In the genomic region with DNA sequence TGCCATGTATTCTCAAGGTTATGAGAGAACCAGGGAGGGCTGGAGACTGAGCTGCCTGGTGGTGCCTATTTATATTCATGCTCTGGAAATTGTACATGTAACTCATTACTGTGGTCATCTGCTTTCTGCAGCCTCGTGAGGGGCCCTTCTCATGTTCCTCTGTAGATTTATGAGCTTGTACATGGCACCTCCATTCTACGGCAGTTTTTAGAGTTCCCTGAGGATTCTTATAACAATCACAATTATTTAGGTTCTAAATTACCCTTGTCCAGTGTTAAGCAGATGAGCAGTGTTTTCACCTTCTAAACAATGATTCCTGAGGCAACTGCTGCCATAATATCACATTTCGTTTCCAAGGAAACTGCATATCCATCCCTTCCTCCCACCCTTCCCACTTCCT, we compare ENCODE assay signal across 16 cellular contexts.
A peak's percentile ranks its signal among the peaks of the same experiment; 100 is the strongest.
DNase-seq lines count a peak whose midpoint lies in the region; ATAC-seq and TF ChIP-seq lines count a peak whose summit lies in the region.
"Had no signal": no experiment of that assay in that cellular context is flagged by ENCODE, and none has a peak within 500 bp of the region (broad histone marks: within the 10 kb centered on the region; RNA-seq: fewer than 3 reads in every experiment).

No MANE protein-coding gene starts in this region.

- H3K4me1 ChIP-seq in HEK293 (ENCODE audit: control insufficient read depth, insufficient read depth, low read length), result peaks cover 2% of the 10 kb centered on the region; the same call in 1 of the 2 replicates
- H3K4me1 ChIP-seq in upper lobe of right lung, result no peaks in the 10 kb centered on the region

- no peak overlapping the region for H3K4me3 Mint-ChIP-seq in stimulated activated memory B cell treated with anti-CD40 and anti-IgM and Interleukin-4, amounts not matched to agents 10 μg/mL and 1 μg/mL and 100 μg/mL, for 72 hours
- H3K4me3 Mint-ChIP-seq: B cell; CD4-positive, alpha-beta T cell had no signal

- intact Hi-C loops in upper lobe of right lung (cut with DNase I), result no loop called here

- POLR2A ChIA-PET in HEK293 (lab: Yijun Ruan, JAX), result no interaction called here

- H3K9me3 Mint-ChIP-seq in stimulated activated memory B cell treated with anti-CD40 and anti-IgM and Interleukin-4, amounts not matched to agents 10 μg/mL and 1 μg/mL and 100 μg/mL, for 72 hours, result no peaks in the 10 kb centered on the region
- H3K9me3 Mint-ChIP-seq: CD4-positive, alpha-beta T cell had no signal

- no peak for TF ChIP-seq CTCF in HEK293 (tag by site-specific recombination; IDR thresholded peaks at IDR 0.05)
- TF ChIP-seq CTCF in upper lobe of right lung (IDR thresholded peaks at IDR 0.05), result no peak

- no peak overlapping the region for H3K4me3 ChIP-seq in HEK293 (ENCODE audit: low read depth, low read length)
- no peak overlapping the region for H3K4me3 ChIP-seq in upper lobe of right lung

- CTCF ChIA-PET in HEK293 (lab: Yijun Ruan, JAX), result interaction anchor here (0.6 kb wide), 1 partner anchor 1892 kb away, joined by 4 read pairs; no protein-coding TSS in a partner anchor

- peaks cover 15% of the 10 kb centered on the region for H3K27me3 Mint-ChIP-seq in stimulated activated memory B cell treated with anti-CD40 and anti-IgM and Interleukin-4, amounts not matched to agents 10 μg/mL and 1 μg/mL and 100 μg/mL, for 72 hours
- H3K27me3 Mint-ChIP-seq: CD4-positive, alpha-beta T cell had no signal

- H3K27ac ChIP-seq in HEK293 (ENCODE audit: extremely low read depth, low read depth, low read length) (no peak overlapping the region), upper lobe of right lung (no peak overlapping the region)

- H3K9me3 ChIP-seq in HEK293 (ENCODE audit: control insufficient read depth, insufficient read depth, low read depth, low read length) (no peaks in the 10 kb centered on the region), upper lobe of right lung (no peaks in the 10 kb centered on the region)

- H3K27ac Mint-ChIP-seq in stimulated activated memory B cell treated with anti-CD40 and anti-IgM and Interleukin-4, amounts not matched to agents 10 μg/mL and 1 μg/mL and 100 μg/mL, for 72 hours, result no peak overlapping the region
- H3K27ac Mint-ChIP-seq: B cell; CD4-positive, alpha-beta T cell had no signal

- no peaks in the 10 kb centered on the region for H3K36me3 Mint-ChIP-seq in stimulated activated memory B cell treated with anti-CD40 and anti-IgM and Interleukin-4, amounts not matched to agents 10 μg/mL and 1 μg/mL and 100 μg/mL, for 72 hours

- H3K36me3 ChIP-seq in HEK293 (ENCODE audit: control insufficient read depth in 2 of 2, insufficient read depth in 1 of 2, low read length in 2 of 2) (no peaks in the 10 kb centered on the region), upper lobe of right lung (no peaks in the 10 kb centered on the region)

- DNase-seq in NCI-H2171 treated with DMSO at 0.1 percent for 48 hours (lab: John Stamatoyannopoulos, UW), result peak; percentile 30
- no peak for DNase-seq in NCI-H2171 (lab: John Stamatoyannopoulos, UW)
- DNase-seq in NCI-H146 (lab: John Stamatoyannopoulos, UW), result peak; percentile 14
- peak; percentile 16 for DNase-seq in SK-N-DZ (ENCODE audit: low spot score)
- no peak for DNase-seq in upper lobe of right lung
- DNase-seq in DMS153 (lab: John Stamatoyannopoulos, UW), result no peak
- DNase-seq: C1 segment of cervical spinal cord; Calu3; CD4-positive, alpha-beta T cell; DND-41; GDM1; HCEC 1CT had no signal

- H3K27me3 ChIP-seq in upper lobe of right lung, result no peaks in the 10 kb centered on the region

- no peak for ATAC-seq in upper lobe of right lung
- no peak for ATAC-seq in stimulated activated memory B cell treated with anti-CD40 and anti-IgM and Interleukin-4, amounts not matched to agents 10 μg/mL and 1 μg/mL and 100 μg/mL, for 72 hours
- ATAC-seq: HepG2 had no signal

- H3K4me1 Mint-ChIP-seq in stimulated activated memory B cell treated with anti-CD40 and anti-IgM and Interleukin-4, amounts not matched to agents 10 μg/mL and 1 μg/mL and 100 μg/mL, for 72 hours, result peaks cover 11% of the 10 kb centered on the region

TF ChIP-seq in HEK293, 187 proteins besides CTCF, POLR2A, EP300 and RAD21:
- TF ChIP-seq ZNF501 (tag by site-specific recombination; IDR thresholded peaks at IDR 0.05), result no peak
- TF ChIP-seq, protein P1, sequence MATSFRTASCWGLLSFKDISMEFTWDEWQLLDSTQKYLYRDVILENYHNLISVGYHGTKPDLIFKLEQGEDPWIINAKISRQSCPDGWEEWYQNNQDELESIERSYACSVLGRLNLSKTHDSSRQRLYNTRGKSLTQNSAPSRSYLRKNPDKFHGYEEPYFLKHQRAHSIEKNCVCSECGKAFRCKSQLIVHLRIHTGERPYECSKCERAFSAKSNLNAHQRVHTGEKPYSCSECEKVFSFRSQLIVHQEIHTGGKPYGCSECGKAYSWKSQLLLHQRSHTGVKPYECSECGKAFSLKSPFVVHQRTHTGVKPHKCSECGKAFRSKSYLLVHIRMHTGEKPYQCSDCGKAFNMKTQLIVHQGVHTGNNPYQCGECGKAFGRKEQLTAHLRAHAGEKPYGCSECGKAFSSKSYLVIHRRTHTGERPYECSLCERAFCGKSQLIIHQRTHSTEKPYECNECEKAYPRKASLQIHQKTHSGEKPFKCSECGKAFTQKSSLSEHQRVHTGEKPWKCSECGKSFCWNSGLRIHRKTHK (tag by site-specific recombination; IDR thresholded peaks at IDR 0.05), result no peak
- TF ChIP-seq, protein P2, sequence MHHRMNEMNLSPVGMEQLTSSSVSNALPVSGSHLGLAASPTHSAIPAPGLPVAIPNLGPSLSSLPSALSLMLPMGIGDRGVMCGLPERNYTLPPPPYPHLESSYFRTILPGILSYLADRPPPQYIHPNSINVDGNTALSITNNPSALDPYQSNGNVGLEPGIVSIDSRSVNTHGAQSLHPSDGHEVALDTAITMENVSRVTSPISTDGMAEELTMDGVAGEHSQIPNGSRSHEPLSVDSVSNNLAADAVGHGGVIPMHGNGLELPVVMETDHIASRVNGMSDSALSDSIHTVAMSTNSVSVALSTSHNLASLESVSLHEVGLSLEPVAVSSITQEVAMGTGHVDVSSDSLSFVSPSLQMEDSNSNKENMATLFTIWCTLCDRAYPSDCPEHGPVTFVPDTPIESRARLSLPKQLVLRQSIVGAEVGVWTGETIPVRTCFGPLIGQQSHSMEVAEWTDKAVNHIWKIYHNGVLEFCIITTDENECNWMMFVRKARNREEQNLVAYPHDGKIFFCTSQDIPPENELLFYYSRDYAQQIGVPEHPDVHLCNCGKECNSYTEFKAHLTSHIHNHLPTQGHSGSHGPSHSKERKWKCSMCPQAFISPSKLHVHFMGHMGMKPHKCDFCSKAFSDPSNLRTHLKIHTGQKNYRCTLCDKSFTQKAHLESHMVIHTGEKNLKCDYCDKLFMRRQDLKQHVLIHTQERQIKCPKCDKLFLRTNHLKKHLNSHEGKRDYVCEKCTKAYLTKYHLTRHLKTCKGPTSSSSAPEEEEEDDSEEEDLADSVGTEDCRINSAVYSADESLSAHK (tag by site-specific recombination; IDR thresholded peaks at IDR 0.05), result 0 out of 2 replicates have a peak, but pooled peaks have one; percentile 58
- TF ChIP-seq ZNF311 (tag by site-specific recombination; IDR thresholded peaks at IDR 0.05; ENCODE audit: borderline replicate concordance), result no peak
- TF ChIP-seq ZNF423 (tag by site-specific recombination; IDR thresholded peaks at IDR 0.05), result no peak
- no peak for TF ChIP-seq ZNF274 (IDR thresholded peaks at IDR 0.05; ENCODE audit: low read length)
- no peak for TF ChIP-seq ZNF274 (tag by site-specific recombination; IDR thresholded peaks at IDR 0.05; ENCODE audit: borderline replicate concordance)
- TF ChIP-seq, protein P3, sequence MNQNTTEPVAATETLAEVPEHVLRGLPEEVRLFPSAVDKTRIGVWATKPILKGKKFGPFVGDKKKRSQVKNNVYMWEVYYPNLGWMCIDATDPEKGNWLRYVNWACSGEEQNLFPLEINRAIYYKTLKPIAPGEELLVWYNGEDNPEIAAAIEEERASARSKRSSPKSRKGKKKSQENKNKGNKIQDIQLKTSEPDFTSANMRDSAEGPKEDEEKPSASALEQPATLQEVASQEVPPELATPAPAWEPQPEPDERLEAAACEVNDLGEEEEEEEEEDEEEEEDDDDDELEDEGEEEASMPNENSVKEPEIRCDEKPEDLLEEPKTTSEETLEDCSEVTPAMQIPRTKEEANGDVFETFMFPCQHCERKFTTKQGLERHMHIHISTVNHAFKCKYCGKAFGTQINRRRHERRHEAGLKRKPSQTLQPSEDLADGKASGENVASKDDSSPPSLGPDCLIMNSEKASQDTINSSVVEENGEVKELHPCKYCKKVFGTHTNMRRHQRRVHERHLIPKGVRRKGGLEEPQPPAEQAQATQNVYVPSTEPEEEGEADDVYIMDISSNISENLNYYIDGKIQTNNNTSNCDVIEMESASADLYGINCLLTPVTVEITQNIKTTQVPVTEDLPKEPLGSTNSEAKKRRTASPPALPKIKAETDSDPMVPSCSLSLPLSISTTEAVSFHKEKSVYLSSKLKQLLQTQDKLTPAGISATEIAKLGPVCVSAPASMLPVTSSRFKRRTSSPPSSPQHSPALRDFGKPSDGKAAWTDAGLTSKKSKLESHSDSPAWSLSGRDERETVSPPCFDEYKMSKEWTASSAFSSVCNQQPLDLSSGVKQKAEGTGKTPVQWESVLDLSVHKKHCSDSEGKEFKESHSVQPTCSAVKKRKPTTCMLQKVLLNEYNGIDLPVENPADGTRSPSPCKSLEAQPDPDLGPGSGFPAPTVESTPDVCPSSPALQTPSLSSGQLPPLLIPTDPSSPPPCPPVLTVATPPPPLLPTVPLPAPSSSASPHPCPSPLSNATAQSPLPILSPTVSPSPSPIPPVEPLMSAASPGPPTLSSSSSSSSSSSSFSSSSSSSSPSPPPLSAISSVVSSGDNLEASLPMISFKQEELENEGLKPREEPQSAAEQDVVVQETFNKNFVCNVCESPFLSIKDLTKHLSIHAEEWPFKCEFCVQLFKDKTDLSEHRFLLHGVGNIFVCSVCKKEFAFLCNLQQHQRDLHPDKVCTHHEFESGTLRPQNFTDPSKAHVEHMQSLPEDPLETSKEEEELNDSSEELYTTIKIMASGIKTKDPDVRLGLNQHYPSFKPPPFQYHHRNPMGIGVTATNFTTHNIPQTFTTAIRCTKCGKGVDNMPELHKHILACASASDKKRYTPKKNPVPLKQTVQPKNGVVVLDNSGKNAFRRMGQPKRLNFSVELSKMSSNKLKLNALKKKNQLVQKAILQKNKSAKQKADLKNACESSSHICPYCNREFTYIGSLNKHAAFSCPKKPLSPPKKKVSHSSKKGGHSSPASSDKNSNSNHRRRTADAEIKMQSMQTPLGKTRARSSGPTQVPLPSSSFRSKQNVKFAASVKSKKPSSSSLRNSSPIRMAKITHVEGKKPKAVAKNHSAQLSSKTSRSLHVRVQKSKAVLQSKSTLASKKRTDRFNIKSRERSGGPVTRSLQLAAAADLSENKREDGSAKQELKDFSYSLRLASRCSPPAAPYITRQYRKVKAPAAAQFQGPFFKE (tag by site-specific recombination; IDR thresholded peaks at IDR 0.05; ENCODE audit: borderline replicate concordance), result no peak

Comparison
In these comparisons a context has a peak if more than half of its experiments do, and no peak if none do; other contexts are left out.
1. DNase-seq: peak in NCI-H2171 treated with DMSO at 0.1 percent for 48 hours (single experiment), NCI-H146 (single experiment) and SK-N-DZ (single experiment); none in NCI-H2171 (single experiment), upper lobe of right lung (single experiment) and DMS153 (single experiment).